ENCODE assay signal across 19 cellular contexts in the genomic region with DNA sequence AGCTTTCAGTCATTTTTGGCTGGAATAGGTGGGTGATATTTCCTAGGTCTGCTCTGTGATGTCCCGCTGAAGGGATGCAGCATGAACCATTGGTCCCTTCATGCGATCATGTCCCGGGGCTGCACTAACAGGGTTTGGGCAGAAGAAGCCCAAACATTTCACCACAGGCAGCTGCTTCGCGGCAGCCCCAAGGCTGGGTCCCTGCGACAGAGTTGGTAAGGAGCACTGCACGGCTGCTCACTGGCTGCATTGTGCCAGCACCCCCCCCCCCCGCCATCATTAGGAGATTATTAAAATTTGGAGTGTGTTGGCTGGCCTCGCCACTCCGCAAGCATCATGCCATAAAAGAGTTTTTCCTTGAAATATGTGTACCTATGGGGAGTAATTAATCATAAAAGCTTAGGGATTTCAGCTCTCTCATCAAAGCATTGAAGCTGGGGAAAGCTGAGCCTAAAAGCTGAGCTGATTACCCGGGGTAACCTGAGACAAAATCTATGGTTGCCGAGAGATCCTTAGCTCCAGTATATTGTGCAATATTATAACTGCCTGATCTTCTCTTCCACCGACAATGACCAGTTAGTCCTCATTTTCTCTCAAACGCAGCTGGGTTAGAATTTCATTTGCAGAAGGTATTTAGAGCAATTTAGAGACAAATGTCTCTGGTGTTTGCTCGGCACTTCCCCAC.
DNase-seq lines count a peak whose midpoint lies in the region; ATAC-seq and TF ChIP-seq lines count a peak whose summit lies in the region.
"Had no signal": no experiment of that assay in that cellular context is flagged by ENCODE, and none has a peak within 500 bp of the region (broad histone marks: within the 10 kb centered on the region; RNA-seq: fewer than 3 reads in every experiment).

No MANE protein-coding gene starts in this region.

- H3K56ac ChIP-seq in IMR-90 (ENCODE audit: extremely low read depth, insufficient read depth, low read length): no peak overlapping the region

- no TSS peak for BruUV-seq in IMR-90 (replicated peaks; lab: Mats Ljungman, UMichigan)
- BruUV-seq in Caco-2 (replicated peaks; lab: Mats Ljungman, UMichigan): no TSS peak

- H3K4me1 ChIP-seq in IMR-90 (ENCODE audit: control insufficient read depth, insufficient read depth, low read length) (peaks cover 8% of the 10 kb centered on the region), trophoblast cell (ENCODE audit: control insufficient read depth in 1 of 2, insufficient read depth in 2 of 2, low read length in 2 of 2) (peaks cover 0 to 2% of the 10 kb centered on the region in 2 experiments), Caco-2 (no peaks in the 10 kb centered on the region), tibial nerve (peaks cover 0 to 24% (median 0%) of the 10 kb centered on the region in 4 donors)
- H3K4me1 ChIP-seq in CD4-positive, alpha-beta memory T cell (ENCODE audit: insufficient read depth, low read length): no peaks in the 10 kb centered on the region
- H3K4me1 ChIP-seq: BLaER1 had no signal

- TF ChIP-seq CTCF in IMR-90 (conservative IDR thresholded peaks at IDR 0.05; ENCODE audit: low read depth, low read length) (no peak), Caco-2 (IDR thresholded peaks at IDR 0.05; ENCODE audit: insufficient read depth in 1 of 2, low read depth in 1 of 2, low read length in 1 of 2, severe bottlenecking in 1 of 2, unreplicated experiment in 1 of 2) (no peak), tibial nerve (IDR thresholded peaks at IDR 0.05) (no peak)

- H2BK120ac ChIP-seq in IMR-90 (ENCODE audit: low read depth, low read length) (no peak overlapping the region), trophoblast cell (ENCODE audit: insufficient read depth, low read length, poor library complexity) (no peak overlapping the region)

- TF ChIP-seq POLR2A in IMR-90 (IDR thresholded peaks at IDR 0.05; ENCODE audit: low read depth, low read length) (no peak), tibial nerve (IDR thresholded peaks at IDR 0.05) (no peak)

- H3K9me3 ChIP-seq in IMR-90 (ENCODE audit: control insufficient read depth, insufficient read depth, low read length): no peaks in the 10 kb centered on the region
- H3K9me3 ChIP-seq in trophoblast cell (ENCODE audit: insufficient read depth, low read depth, low read length): no peaks in the 10 kb centered on the region
- no peaks in the 10 kb centered on the region for H3K9me3 ChIP-seq in Caco-2
- H3K9me3 ChIP-seq in tibial nerve: no peaks in the 10 kb centered on the region
- H3K9me3 ChIP-seq in CD4-positive, alpha-beta memory T cell (ENCODE audit: control insufficient read depth in 1 of 2, low read length in 2 of 2): no peaks in the 10 kb centered on the region
- H3K9me3 ChIP-seq: BLaER1, tibial artery had no signal

- H2BK15ac ChIP-seq in IMR-90 (ENCODE audit: low read depth, low read length): no peak overlapping the region

- no peaks in the 10 kb centered on the region for H3K9me3 Mint-ChIP-seq in Caco-2 (ENCODE audit: unreplicated experiment)
- no peaks in the 10 kb centered on the region for H3K9me3 Mint-ChIP-seq in CD4-positive, alpha-beta memory T cell
- H3K9me3 Mint-ChIP-seq: activated naive CD4-positive, alpha-beta T cell treated with anti-CD3 and anti-CD28 coated beads for 36 hours; GM23338; mesothelial cell of epicardium; stimulated activated memory B cell treated with anti-CD40 and anti-IgM and Interleukin-4, amounts not matched to agents 10 μg/mL and 1 μg/mL and 100 μg/mL, for 72 hours had no signal

- H2AFZ ChIP-seq in IMR-90 (replicated peaks; ENCODE audit: low read length, poor library complexity) (no peak overlapping the region), trophoblast cell (ENCODE audit: insufficient read depth, low read length, poor library complexity) (no peak overlapping the region)
- H2AFZ ChIP-seq: GM23338 had no signal

- H3K79me1 ChIP-seq in IMR-90 (ENCODE audit: low read depth in 1 of 2, low read length in 2 of 2) (peaks cover 29 to 30% of the 10 kb centered on the region in 2 experiments), trophoblast cell (ENCODE audit: low read length) (no peaks in the 10 kb centered on the region)

- H4K20me1 ChIP-seq in IMR-90 (ENCODE audit: insufficient read depth, low read length): no peaks in the 10 kb centered on the region

- H3K18ac ChIP-seq in IMR-90 (ENCODE audit: low read depth, low read length) (no peak overlapping the region), trophoblast cell (ENCODE audit: low read length) (no peak overlapping the region)

- no peak for TF ChIP-seq RAD21 in IMR-90 (IDR thresholded peaks at IDR 0.05; ENCODE audit: low read length)

- peaks cover 19% of the 10 kb centered on the region for H3K36me3 Mint-ChIP-seq in Caco-2 (ENCODE audit: insufficient read depth, unreplicated experiment)
- peaks cover 35 to 45% of the 10 kb centered on the region in 2 donors for H3K36me3 Mint-ChIP-seq in CD4-positive, alpha-beta memory T cell

- no peak overlapping the region for H4K5ac ChIP-seq in IMR-90 (ENCODE audit: low read depth, low read length)

- CTCF ChIA-PET in IMR-90 (lab: Yijun Ruan, JAX): interaction anchor here (0.6 kb wide), 1 partner anchor 266 kb away, joined by 3 read pairs; no protein-coding TSS in a partner anchor
- CTCF ChIA-PET in Caco-2 (lab: Charles Lee): no interaction called here
- CTCF ChIA-PET in CD4-positive, alpha-beta memory T cell (lab: Charles Lee; ENCODE audit: partially characterized antibody): interaction anchor here (0.6 to 1.7 kb wide), 3 partner anchors 25 to 99 kb away, joined by 3 to 9 read pairs (median 3); no protein-coding TSS in a partner anchor

- no peak overlapping the region for H3K4me2 ChIP-seq in IMR-90 (ENCODE audit: low read depth, low read length)
- no peak overlapping the region for H3K4me2 ChIP-seq in trophoblast cell (ENCODE audit: low read length)
- H3K4me2 ChIP-seq: BLaER1 had no signal

- H3K36me3 ChIP-seq in IMR-90 (ENCODE audit: control insufficient read depth, insufficient read depth, low read length) (peaks cover 12% of the 10 kb centered on the region), trophoblast cell (ENCODE audit: control insufficient read depth in 1 of 2, insufficient read depth in 2 of 2, low read length in 2 of 2) (peaks cover 12% of the 10 kb centered on the region in 2 experiments), Caco-2 (ENCODE audit: control insufficient read depth, insufficient read depth, low read length) (no peaks in the 10 kb centered on the region), tibial nerve (peaks cover 0 to 32% (median 0%) of the 10 kb centered on the region in 3 donors)
- peaks cover 14% of the 10 kb centered on the region for H3K36me3 ChIP-seq in CD4-positive, alpha-beta memory T cell (ENCODE audit: insufficient read depth, low read length)

- no peak overlapping the region for H4K8ac ChIP-seq in IMR-90 (ENCODE audit: low read depth in 2 of 2, low read length in 2 of 2)
- H4K8ac ChIP-seq in trophoblast cell (ENCODE audit: low read depth, low read length): no peak overlapping the region

- H2AK5ac ChIP-seq in IMR-90 (ENCODE audit: low read depth, low read length) (no peak overlapping the region), trophoblast cell (ENCODE audit: low read length) (no peak overlapping the region)

- no peak overlapping the region for H2BK20ac ChIP-seq in IMR-90 (ENCODE audit: low read depth, low read length)

- no peak overlapping the region for H4K91ac ChIP-seq in IMR-90 (ENCODE audit: insufficient read depth, low read depth, low read length)
- no peak overlapping the region for H4K91ac ChIP-seq in trophoblast cell (ENCODE audit: low read depth, low read length)

- no peak overlapping the region for H3K4ac ChIP-seq in IMR-90 (ENCODE audit: low read depth, low read length)
- no peak overlapping the region for H3K4ac ChIP-seq in trophoblast cell (ENCODE audit: low read depth, low read length)

- no peak overlapping the region for H3K27ac Mint-ChIP-seq in Caco-2 (ENCODE audit: unreplicated experiment)
- peak overlapping the region in 1 of 7 donors; percentile 22 for H3K27ac Mint-ChIP-seq in CD4-positive, alpha-beta memory T cell
- H3K27ac Mint-ChIP-seq: activated naive CD4-positive, alpha-beta T cell treated with anti-CD3 and anti-CD28 coated beads for 36 hours; GM23338; mesothelial cell of epicardium; stimulated activated memory B cell treated with anti-CD40 and anti-IgM and Interleukin-4, amounts not matched to agents 10 μg/mL and 1 μg/mL and 100 μg/mL, for 72 hours had no signal

- H3K27ac ChIP-seq in IMR-90 (ENCODE audit: insufficient read depth, low read length) (no peak overlapping the region), trophoblast cell (ENCODE audit: low read depth, low read length) (no peak overlapping the region), tibial nerve (no peak overlapping the region)
- no peak overlapping the region for H3K27ac ChIP-seq in CD4-positive, alpha-beta memory T cell (ENCODE audit: low read depth, low read length)
- H3K27ac ChIP-seq: BLaER1, skin epidermis, tibial artery had no signal

- no peaks in the 10 kb centered on the region for H3K27me3 Mint-ChIP-seq in Caco-2 (ENCODE audit: insufficient read depth, unreplicated experiment)
- no peaks in the 10 kb centered on the region for H3K27me3 Mint-ChIP-seq in CD4-positive, alpha-beta memory T cell
- H3K27me3 Mint-ChIP-seq: stimulated activated memory B cell treated with anti-CD40 and anti-IgM and Interleukin-4, amounts not matched to agents 10 μg/mL and 1 μg/mL and 100 μg/mL, for 72 hours had no signal

- no peaks in the 10 kb centered on the region for H3K79me2 ChIP-seq in trophoblast cell (ENCODE audit: control insufficient read depth, insufficient read depth, low read length, poor library complexity)

- intact Hi-C loops in IMR-90 (cut with micrococcal nuclease) (loop anchor here (10.0 kb wide), 1 partner anchor 258 kb away; a partner anchor contains a TSS), Caco-2 (cut with micrococcal nuclease; ENCODE audit: unreplicated experiment) (no loop called here)
- intact Hi-C loops in CD4-positive, alpha-beta memory T cell (cut with micrococcal nuclease): no loop called here

- H2BK5ac ChIP-seq in IMR-90 (ENCODE audit: low read depth, low read length, poor library complexity, severe bottlenecking) (no peak overlapping the region), trophoblast cell (ENCODE audit: low read depth, low read length, poor library complexity) (no peak overlapping the region)

- WGBS in IMR-90 (ENCODE audit: extremely low coverage in 2 of 2, insufficient read length in 1 of 2), 2 experiments: 83% methylated on average over 1 of the region's 15 CpGs; no CpG with 5 or more reads in 1 of the 2 experiments
- no CpG with 5 or more reads among the region's 15 CpGs for WGBS in trophoblast cell (ENCODE audit: extremely low coverage, insufficient coverage, insufficient read length)
- 85 to 91% methylated on average over 15 of the region's 15 CpGs for WGBS in tibial nerve, 2 donors

- H3K23ac ChIP-seq in IMR-90 (ENCODE audit: low read depth, low read length) (no peak overlapping the region), trophoblast cell (ENCODE audit: low read length) (peak overlapping the region; percentile 29)

- H3K4me3 Mint-ChIP-seq in Caco-2 (ENCODE audit: unreplicated experiment): no peak overlapping the region
- no peak overlapping the region for H3K4me3 Mint-ChIP-seq in CD4-positive, alpha-beta memory T cell
- H3K4me3 Mint-ChIP-seq: activated naive CD4-positive, alpha-beta T cell treated with anti-CD3 and anti-CD28 coated beads for 36 hours; GM23338; mesothelial cell of epicardium; stimulated activated memory B cell treated with anti-CD40 and anti-IgM and Interleukin-4, amounts not matched to agents 10 μg/mL and 1 μg/mL and 100 μg/mL, for 72 hours had no signal

- H3K4me1 Mint-ChIP-seq in Caco-2 (ENCODE audit: low read depth, unreplicated experiment): peaks cover 13% of the 10 kb centered on the region
- H3K4me1 Mint-ChIP-seq in CD4-positive, alpha-beta memory T cell: peaks cover 7 to 18% (median 12%) of the 10 kb centered on the region in 4 donors

- ATAC-seq in IMR-90 (ENCODE audit: low read depth): no peak; the same call in 1 of the 2 replicates
- ATAC-seq: GM23338; stimulated activated memory B cell treated with anti-CD40 and anti-IgM and Interleukin-4, amounts not matched to agents 10 μg/mL and 1 μg/mL and 100 μg/mL, for 72 hours had no signal

- no peak overlapping the region for H3K9ac ChIP-seq in IMR-90 (ENCODE audit: low read depth, low read length)
- H3K9ac ChIP-seq in trophoblast cell (ENCODE audit: low read length): no peak overlapping the region
- H3K9ac ChIP-seq: BLaER1 had no signal

- DNase-seq in IMR-90: peak; percentile 16
- DNase-seq in NCI-H187 treated with DMSO at 0.1 percent for 48 hours (lab: John Stamatoyannopoulos, UW): peak; percentile 69
- DNase-seq in NCI-H82 (lab: John Stamatoyannopoulos, UW): peak; percentile 93
- DNase-seq in trophoblast cell: peak in 1 of 2 donors; percentile 53
- DNase-seq in amygdala (lab: John Stamatoyannopoulos, UW): no peak
- no peak for DNase-seq in Caco-2
- DNase-seq in tibial nerve (ENCODE audit: low spot score in 2 of 2): no peak
- no peak for DNase-seq in CD4-positive, alpha-beta memory T cell
- DNase-seq: activated CD4-positive, alpha-beta T cell treated with anti-CD3 and anti-CD28 coated beads for 4 hours; activated naive CD4-positive, alpha-beta T cell treated with anti-CD3 and anti-CD28 coated beads for 36 hours; dermis blood vessel endothelial cell; head of caudate nucleus; MV-4-11; tibial artery had no signal

- POLR2A ChIA-PET in IMR-90 (lab: Charles Lee; ENCODE audit: unreplicated experiment) (interaction anchor here (0.7 kb wide), 1 partner anchor 343 kb away, joined by 3 read pairs; no protein-coding TSS in a partner anchor), Caco-2 (lab: Charles Lee) (no interaction called here)
- POLR2A ChIA-PET in CD4-positive, alpha-beta memory T cell (lab: Charles Lee; ENCODE audit: partially characterized antibody): no interaction called here

- TF ChIP-seq EP300 in tibial nerve (IDR thresholded peaks at IDR 0.05): no peak

- no peak overlapping the region for H2AK9ac ChIP-seq in IMR-90 (replicated peaks; ENCODE audit: low read depth, low read length, poor library complexity)

- H2BK12ac ChIP-seq in trophoblast cell (ENCODE audit: low read length): no peak overlapping the region

- H3K27me3 ChIP-seq in IMR-90 (ENCODE audit: control insufficient read depth, insufficient read depth, low read length): no peaks in the 10 kb centered on the region
- H3K27me3 ChIP-seq in trophoblast cell (ENCODE audit: insufficient read depth, low read length): no peaks in the 10 kb centered on the region
- no peaks in the 10 kb centered on the region for H3K27me3 ChIP-seq in Caco-2 (replicated peaks; ENCODE audit: control insufficient read depth, insufficient read depth, low read length)
- H3K27me3 ChIP-seq in tibial nerve: no peaks in the 10 kb centered on the region
- H3K27me3 ChIP-seq in CD4-positive, alpha-beta memory T cell (ENCODE audit: insufficient read depth, low read length): no peaks in the 10 kb centered on the region
- H3K27me3 ChIP-seq: BLaER1, tibial artery had no signal

- dilution Hi-C loops in IMR-90 (cut with HindIII; ENCODE audit: low sequenced_read_pairs, unreplicated experiment): no loop called here

- no peak overlapping the region for H4K12ac ChIP-seq in trophoblast cell (ENCODE audit: low read depth, low read length)

- no peak overlapping the region for H3K14ac ChIP-seq in IMR-90 (replicated peaks; ENCODE audit: low read depth, low read length)
- no peak overlapping the region for H3K14ac ChIP-seq in trophoblast cell (ENCODE audit: low read length)

- in situ Hi-C loops in IMR-90 (cut with MboI; ENCODE audit: low sequenced_read_pairs): no loop called here

- H3K4me3 ChIP-seq in IMR-90 (ENCODE audit: insufficient read depth, low read depth, low read length) (no peak overlapping the region), trophoblast cell (ENCODE audit: low read depth, low read length) (no peak overlapping the region), Caco-2 (ENCODE audit: low read depth, low read length) (no peak overlapping the region), tibial nerve (no peak overlapping the region)
- no peak overlapping the region for H3K4me3 ChIP-seq in CD4-positive, alpha-beta memory T cell (ENCODE audit: low read length in 2 of 2)
- H3K4me3 ChIP-seq: BLaER1, GM23338, skin epidermis, tibial artery had no signal

- H3K9me1 ChIP-seq in IMR-90 (ENCODE audit: insufficient read depth, low read length): no peaks in the 10 kb centered on the region; the same call in 1 of the 2 replicates

Comparison
In these comparisons a context has a peak if more than half of its experiments do, and no peak if none do; other contexts are left out.
1. DNase-seq: peak in IMR-90 (single experiment), NCI-H187 treated with DMSO at 0.1 percent for 48 hours (single experiment) and NCI-H82 (single experiment); none in amygdala (0 of 56), Caco-2 (0 of 2), tibial nerve (0 of 2) and CD4-positive, alpha-beta memory T cell (0 of 5).